Comparison of ENCODE assay signal across 8 cellular contexts in genomic region chr9:114385412-114386181, GRCh38. TPM values are rescaled to one million over a fixed set of nuclear protein-coding genes. Genes with fewer than 3 reads are reported as not detected.
DNase-seq lines count a peak whose midpoint lies in the region; TF ChIP-seq lines count a peak whose summit lies in the region.

No MANE protein-coding gene starts in this region.

- H3K4me1 ChIP-seq in GM23248 (ENCODE audit: insufficient read depth) (peaks cover 34% of the 10 kb centered on the region), MM.1S (ENCODE audit: low read length) (peaks cover 47% of the 10 kb centered on the region), mucosa of rectum (ENCODE audit: control insufficient read depth in 2 of 2, insufficient read depth in 2 of 2, low read length in 2 of 2) (peaks cover 48 to 57% of the 10 kb centered on the region in 2 donors)

- WGBS in GM23248 (ENCODE audit: low coverage in 1 of 2, low lambda C conversion rate in 2 of 2, missing lambda C conversion rate in 2 of 2), 2 experiments, result 18 to 19% methylated on average over 11 of the region's 11 CpGs

- H2AFZ ChIP-seq in GM23248, result 0 out of 2 replicates have a peak overlapping the region, but pooled peaks have one; percentile 30
- no peak overlapping the region for H2AFZ ChIP-seq in MM.1S (ENCODE audit: low read length)

- H3K9me3 ChIP-seq in GM23248 (ENCODE audit: low read depth) (no peaks in the 10 kb centered on the region), MM.1S (replicated peaks; ENCODE audit: insufficient read depth, low read length) (no peaks in the 10 kb centered on the region), mucosa of rectum (ENCODE audit: control insufficient read depth in 2 of 2, low read length in 2 of 2) (no peaks in the 10 kb centered on the region)

- H3K27ac ChIP-seq in GM23248 (peak overlapping the region; percentile 87), MM.1S (ENCODE audit: low read length) (peak overlapping the region; percentile 96), mucosa of rectum (ENCODE audit: low read depth in 2 of 2, low read length in 2 of 2) (peak overlapping the region; percentile 86 to 90)

- peaks cover 54% of the 10 kb centered on the region for H3K79me2 ChIP-seq in GM23248 (ENCODE audit: insufficient read depth)
- peaks cover 95% of the 10 kb centered on the region for H3K79me2 ChIP-seq in MM.1S (ENCODE audit: low read length)

- H4K20me1 ChIP-seq in GM23248 (ENCODE audit: insufficient read depth) (no peaks in the 10 kb centered on the region), MM.1S (ENCODE audit: insufficient read depth, low read length) (no peaks in the 10 kb centered on the region)

- H3K36me3 ChIP-seq in GM23248 (ENCODE audit: low read depth) (no peaks in the 10 kb centered on the region), MM.1S (replicated peaks; ENCODE audit: insufficient read depth, low read length) (0 out of 2 replicates have a peak, but pooled peaks cover 3% of the 10 kb centered on the region), mucosa of rectum (ENCODE audit: control insufficient read depth in 2 of 2, insufficient read depth in 2 of 2, low read length in 2 of 2) (peaks cover 7 to 14% of the 10 kb centered on the region in 2 donors)

- H3K27me3 ChIP-seq in GM23248 (replicated peaks; ENCODE audit: insufficient read depth) (no peaks in the 10 kb centered on the region), MM.1S (replicated peaks; ENCODE audit: insufficient read depth, low read length) (no peaks in the 10 kb centered on the region), mucosa of rectum (ENCODE audit: control insufficient read depth in 2 of 2, insufficient read depth in 2 of 2, low read length in 2 of 2) (no peaks in the 10 kb centered on the region)

- peak overlapping the region; percentile 96 for H3K4me2 ChIP-seq in GM23248 (ENCODE audit: unreplicated experiment)
- H3K4me2 ChIP-seq in MM.1S (ENCODE audit: low read depth, low read length), result peak overlapping the region; percentile 85

- H3K9ac ChIP-seq in GM23248 (peak overlapping the region; percentile 85), MM.1S (ENCODE audit: low read length) (peak overlapping the region; percentile 99), mucosa of rectum (ENCODE audit: low read depth in 1 of 2, low read length in 2 of 2) (peak overlapping the region; percentile 75 to 92)

- peak overlapping the region; percentile 85; the same call in 1 of the 2 replicates for H3K4me3 ChIP-seq in GM23248
- H3K4me3 ChIP-seq in MM.1S (ENCODE audit: low read length), result peak overlapping the region; percentile 88
- peak overlapping the region; percentile 65 to 86 for H3K4me3 ChIP-seq in mucosa of rectum (ENCODE audit: low read length in 2 of 2)

- in situ Hi-C loops in GM23248 (cut with MboI), result no loop called here

- H3K9me2 ChIP-seq in GM23248 (ENCODE audit: insufficient read depth) (no peaks in the 10 kb centered on the region), MM.1S (replicated peaks; ENCODE audit: insufficient read depth, low read length) (no peaks in the 10 kb centered on the region)

- DNase-seq in Daoy (ENCODE audit: low read depth), result peak; percentile 95
- peak; percentile 96 for DNase-seq in GM23248
- DNase-seq in MM.1S, result peak; percentile 98
- DNase-seq in activated CD4-positive, alpha-beta T cell treated with anti-CD3 and anti-CD28 coated beads, Interleukin-2, amount 50 U/mL, for 48 hours, result peak; percentile 84 to 89
- peak; percentile 89 for DNase-seq in effector CD4-positive, alpha-beta T cell
- peak; percentile 76 to 94 for DNase-seq in stimulated activated CD8-positive, alpha-beta memory T cell treated with anti-CD3 and anti-CD28 coated beads, Interleukin-7, amount 100 ng/mL, for 48 hours (ENCODE audit: extremely low read depth in 1 of 2, low read depth in 1 of 2)
- no peak for DNase-seq in NCI-H526 (lab: John Stamatoyannopoulos, UW)

- peaks cover 21% of the 10 kb centered on the region; the same call in 1 of the 2 replicates for H3F3A ChIP-seq in GM23248 (ENCODE audit: insufficient read depth)
- peaks cover 37% of the 10 kb centered on the region for H3F3A ChIP-seq in MM.1S (ENCODE audit: insufficient read depth, low read length)

- no peak for TF ChIP-seq CTCF in MM.1S (IDR thresholded peaks at IDR 0.05; ENCODE audit: low read length)

RNA-seq across cellular contexts. Expression of gene AKNA, which starts 2.2 kb away (rescaled TPM):
- 1.5 and 2.9 TPM in 2 replicates for total RNA-seq in Daoy (2014; rRNA removed; shearing (Covaris generic))
- total RNA-seq in GM23248 (2014; rRNA removed; shearing (Covaris generic)), result 6.6 and 8.1 TPM in 2 replicates
- 1.8 and 1.9 TPM in 2 replicates for polyA plus RNA-seq in GM23248 (2016; fragmentation: Nextera tagmentation; extraction: Ambion mirVana)

RNA-seq across cellular contexts. Expression of gene ORM2, which starts 55.9 kb away (rescaled TPM):
- total RNA-seq in Daoy (2014; rRNA removed; shearing (Covaris generic)), result not detected in 2 replicates
- total RNA-seq in GM23248 (2014; rRNA removed; shearing (Covaris generic)), result not detected in 2 replicates
- not detected in 2 replicates for polyA plus RNA-seq in GM23248 (2016; fragmentation: Nextera tagmentation; extraction: Ambion mirVana)

Comparison
In these comparisons a context has a peak if more than half of its experiments do, and no peak if none do; other contexts are left out.
1. DNase-seq: peak in Daoy (single experiment), GM23248 (single experiment), MM.1S (single experiment), activated CD4-positive, alpha-beta T cell treated with anti-CD3 and anti-CD28 coated beads, Interleukin-2, amount 50 U/mL, for 48 hours (2 of 2), effector CD4-positive, alpha-beta T cell (single experiment) and stimulated activated CD8-positive, alpha-beta memory T cell treated with anti-CD3 and anti-CD28 coated beads, Interleukin-7, amount 100 ng/mL, for 48 hours (2 of 2); none in NCI-H526 (0 of 2).
2. Peak in every context shown above with its lines, with median percentiles within 50 percentile points of each other: H3K27ac ChIP-seq, H3K4me3 ChIP-seq and H3K9ac ChIP-seq.